ENCODE assay signal across 24 cellular contexts in genomic region chr2:118721817-118722551, GRCh38.
"Had no signal": no experiment of that assay in that cellular context is flagged by ENCODE, and none has a peak within 500 bp of the region (broad histone marks: within the 10 kb centered on the region; RNA-seq: fewer than 3 reads in every experiment).

No MANE protein-coding gene starts in this region.

- H3K27ac Mint-ChIP-seq: activated CD4-positive, alpha-beta T cell treated with anti-CD3 and anti-CD28 coated beads, Interleukin-2, amount 10 ng/mL, durations not matched to agents 24 days and 14 days; activated CD8-positive, alpha-beta memory T cell treated with anti-CD3 and anti-CD28 coated beads, Interleukin-2, amount 10 ng/mL, durations not matched to agents 7 days and 5 days; activated CD8-positive, alpha-beta T cell treated with anti-CD3 and anti-CD28 coated beads for 36 hours; activated naive CD4-positive, alpha-beta T cell treated with anti-CD3 and anti-CD28 coated beads, Interleukin-2, amount 50 U/mL, for 24 hours; activated T-helper 1 cell treated with anti-CD3 and anti-CD28 coated beads, Interleukin-12 subunit alpha, Interleukin-12 subunit beta, Interleukin-2, Interleukin-4 antibody, amounts not matched to agents 30 ng/mL and 10 ng/mL and 1 ng/mL, durations not matched to agents 14 hours and 24 hours and 36 hours; naive thymus-derived CD4-positive, alpha-beta T cell; stimulated activated memory B cell treated with anti-CD40 and anti-IgM and Interleukin-4, amounts not matched to agents 10 μg/mL and 1 μg/mL and 100 μg/mL, for 72 hours; T-helper 17 cell had no signal

- DNase-seq: activated CD4-positive, alpha-beta T cell treated with anti-CD3 and anti-CD28 coated beads, Interleukin-2, amount 10 ng/mL, durations not matched to agents 24 days and 14 days; activated CD8-positive, alpha-beta memory T cell treated with anti-CD3 and anti-CD28 coated beads, Interleukin-2, amount 10 ng/mL, durations not matched to agents 7 days and 5 days; activated CD8-positive, alpha-beta T cell treated with anti-CD3 and anti-CD28 coated beads for 36 hours; activated gamma-delta T cell; activated T-cell treated with anti-CD3 and anti-CD28 coated beads for 4 hours; cerebellar nuclear complex; heart right ventricle; lower lobe of right lung; naive thymus-derived CD4-positive, alpha-beta T cell; occipital lobe; small intestine; stimulated activated CD4-positive, alpha-beta T cell treated with anti-CD3 and anti-CD28 coated beads, Interleukin-2, amount 100 ng/mL, for 24 hours; SW 1271; T-helper 17 cell; testis; trophoblast cell had no signal

- H3K36me3 Mint-ChIP-seq: activated CD8-positive, alpha-beta memory T cell treated with anti-CD3 and anti-CD28 coated beads, Interleukin-2, amount 10 ng/mL, durations not matched to agents 7 days and 5 days; activated naive CD4-positive, alpha-beta T cell treated with anti-CD3 and anti-CD28 coated beads, Interleukin-2, amount 50 U/mL, for 24 hours; stimulated activated memory B cell treated with anti-CD40 and anti-IgM and Interleukin-4, amounts not matched to agents 10 μg/mL and 1 μg/mL and 100 μg/mL, for 72 hours had no signal

- FAIRE-seq: small intestine had no signal

- H3K27ac ChIP-seq: esophagus muscularis mucosa, heart right ventricle, lower lobe of right lung, testis, vagina had no signal

- ATAC-seq: activated CD8-positive, alpha-beta memory T cell treated with anti-CD3 and anti-CD28 coated beads, Interleukin-2, amount 10 ng/mL, durations not matched to agents 7 days and 5 days; activated CD8-positive, alpha-beta T cell treated with anti-CD3 and anti-CD28 coated beads for 36 hours; heart right ventricle; left lobe of liver; lower lobe of right lung; naive thymus-derived CD4-positive, alpha-beta T cell; sciatic nerve; stimulated activated memory B cell treated with anti-CD40 and anti-IgM and Interleukin-4, amounts not matched to agents 10 μg/mL and 1 μg/mL and 100 μg/mL, for 72 hours; T-helper 17 cell had no signal

- H3K27me3 Mint-ChIP-seq: activated CD4-positive, alpha-beta T cell treated with anti-CD3 and anti-CD28 coated beads, Interleukin-2, amount 10 ng/mL, durations not matched to agents 24 days and 14 days; activated CD8-positive, alpha-beta memory T cell treated with anti-CD3 and anti-CD28 coated beads, Interleukin-2, amount 10 ng/mL, durations not matched to agents 7 days and 5 days; activated CD8-positive, alpha-beta T cell treated with anti-CD3 and anti-CD28 coated beads for 36 hours; stimulated activated memory B cell treated with anti-CD40 and anti-IgM and Interleukin-4, amounts not matched to agents 10 μg/mL and 1 μg/mL and 100 μg/mL, for 72 hours had no signal

- H3K4me3 ChIP-seq: esophagus muscularis mucosa, heart right ventricle, lower lobe of right lung, testis, vagina had no signal

- H3K4me3 Mint-ChIP-seq: activated CD4-positive, alpha-beta T cell treated with anti-CD3 and anti-CD28 coated beads, Interleukin-2, amount 10 ng/mL, durations not matched to agents 24 days and 14 days; activated CD8-positive, alpha-beta memory T cell treated with anti-CD3 and anti-CD28 coated beads, Interleukin-2, amount 10 ng/mL, durations not matched to agents 7 days and 5 days; activated CD8-positive, alpha-beta T cell treated with anti-CD3 and anti-CD28 coated beads for 36 hours; activated naive CD4-positive, alpha-beta T cell treated with anti-CD3 and anti-CD28 coated beads, Interleukin-2, amount 50 U/mL, for 24 hours; activated T-helper 1 cell treated with anti-CD3 and anti-CD28 coated beads, Interleukin-12 subunit alpha, Interleukin-12 subunit beta, Interleukin-2, Interleukin-4 antibody, amounts not matched to agents 30 ng/mL and 10 ng/mL and 1 ng/mL, durations not matched to agents 14 hours and 24 hours and 36 hours; naive thymus-derived CD4-positive, alpha-beta T cell; neural crest cell; stimulated activated memory B cell treated with anti-CD40 and anti-IgM and Interleukin-4, amounts not matched to agents 10 μg/mL and 1 μg/mL and 100 μg/mL, for 72 hours; T-helper 17 cell had no signal

- H3K36me3 ChIP-seq: esophagus muscularis mucosa, heart right ventricle, lower lobe of right lung, vagina had no signal

- H3K27me3 ChIP-seq: testis, vagina had no signal

- H3K4me1 ChIP-seq: esophagus muscularis mucosa, heart right ventricle, lower lobe of right lung, testis, vagina had no signal

- H3K9me3 ChIP-seq: lower lobe of right lung, testis, vagina had no signal

- H3K4me1 Mint-ChIP-seq: activated CD4-positive, alpha-beta T cell treated with anti-CD3 and anti-CD28 coated beads, Interleukin-2, amount 10 ng/mL, durations not matched to agents 24 days and 14 days; activated CD8-positive, alpha-beta memory T cell treated with anti-CD3 and anti-CD28 coated beads, Interleukin-2, amount 10 ng/mL, durations not matched to agents 7 days and 5 days; activated naive CD4-positive, alpha-beta T cell treated with anti-CD3 and anti-CD28 coated beads, Interleukin-2, amount 50 U/mL, for 24 hours; naive thymus-derived CD4-positive, alpha-beta T cell; neural crest cell; stimulated activated memory B cell treated with anti-CD40 and anti-IgM and Interleukin-4, amounts not matched to agents 10 μg/mL and 1 μg/mL and 100 μg/mL, for 72 hours; T-helper 17 cell had no signal

- H3K9me3 Mint-ChIP-seq: activated CD4-positive, alpha-beta T cell treated with anti-CD3 and anti-CD28 coated beads, Interleukin-2, amount 10 ng/mL, durations not matched to agents 24 days and 14 days; activated CD8-positive, alpha-beta T cell treated with anti-CD3 and anti-CD28 coated beads for 36 hours; activated T-helper 1 cell treated with anti-CD3 and anti-CD28 coated beads, Interleukin-12 subunit alpha, Interleukin-12 subunit beta, Interleukin-2, Interleukin-4 antibody, amounts not matched to agents 30 ng/mL and 10 ng/mL and 1 ng/mL, durations not matched to agents 14 hours and 24 hours and 36 hours had no signal
